9 cellular contexts compared by ENCODE assay signal in the genomic region with DNA sequence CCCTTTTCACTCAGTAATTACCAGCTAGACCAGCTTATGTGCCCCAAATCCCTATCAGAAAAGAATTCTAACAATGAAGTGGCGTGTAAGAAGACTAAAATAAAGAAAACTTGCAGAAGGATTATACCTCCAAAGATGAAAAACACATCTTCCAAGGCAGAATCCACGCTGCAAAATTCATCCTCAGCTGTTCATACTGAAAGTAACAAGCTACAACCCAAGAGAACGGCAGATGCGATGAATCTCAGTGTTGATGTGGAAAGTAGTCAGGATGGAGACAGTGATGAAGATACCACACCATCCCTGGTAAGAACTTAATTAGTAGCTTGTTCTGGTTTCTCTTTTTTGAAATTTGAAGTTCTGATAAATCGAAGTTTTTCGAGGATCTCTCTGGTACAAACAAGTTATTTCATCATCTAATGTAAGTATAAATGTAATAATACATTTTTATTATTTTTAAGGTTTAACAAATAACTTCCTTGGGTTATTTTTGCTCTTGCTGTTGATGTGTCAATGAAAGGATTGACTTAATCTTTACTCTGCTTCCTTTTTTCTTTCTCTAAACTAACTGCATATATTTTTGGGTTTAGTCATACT. TPM values are rescaled to one million over a fixed set of nuclear protein-coding genes. Genes with fewer than 3 reads are reported as not detected.
DNase-seq lines count a peak whose midpoint lies in the region; ATAC-seq and TF ChIP-seq lines count a peak whose summit lies in the region.
"Had no signal": no experiment of that assay in that cellular context is flagged by ENCODE, and none has a peak within 500 bp of the region (broad histone marks: within the 10 kb centered on the region; RNA-seq: fewer than 3 reads in every experiment).

No MANE protein-coding gene starts in this region.

- H3K27ac ChIP-seq in fibroblast of lung (ENCODE audit: insufficient read depth, low read length) (peak overlapping the region; percentile 90), subcutaneous abdominal adipose tissue (ENCODE audit: low read depth, low read length) (no peak overlapping the region)

- no peaks in the 10 kb centered on the region for H3K9me3 ChIP-seq in fibroblast of lung (ENCODE audit: control insufficient read depth, insufficient read depth, low read depth, low read length)
- no peaks in the 10 kb centered on the region for H3K9me3 ChIP-seq in subcutaneous abdominal adipose tissue (ENCODE audit: control insufficient read depth in 5 of 5, low read length in 5 of 5)

- H3K4me3 ChIP-seq in fibroblast of lung (replicated peaks in 1 of 4; ENCODE audit: control extremely low read depth in 1 of 4, insufficient read depth in 1 of 4, low read depth in 3 of 4, low read length in 4 of 4) (peak overlapping the region; percentile 79 to 92 (median 86)), subcutaneous abdominal adipose tissue (ENCODE audit: low read depth in 1 of 5, low read length in 5 of 5) (no peak overlapping the region)

- H3K27ac Mint-ChIP-seq in activated T-cell treated with anti-CD3 and anti-CD28 coated beads, Interleukin-2, amount 50 U/mL, for 24 hours, result peak overlapping the region; percentile 96

- H3K4me1 ChIP-seq in fibroblast of lung (ENCODE audit: control insufficient read depth, extremely low read depth, insufficient read depth, low read length) (peaks cover 3% of the 10 kb centered on the region), subcutaneous abdominal adipose tissue (ENCODE audit: control insufficient read depth in 5 of 5, insufficient read depth in 5 of 5, low read length in 5 of 5) (peaks cover 1 to 31% (median 25%) of the 10 kb centered on the region in 5 donors)

- peak overlapping the region; percentile 93 for H2AFZ ChIP-seq in fibroblast of lung (ENCODE audit: low read length)

- H3K27me3 ChIP-seq in fibroblast of lung (ENCODE audit: control insufficient read depth, insufficient read depth, low read length) (no peaks in the 10 kb centered on the region), subcutaneous abdominal adipose tissue (ENCODE audit: control insufficient read depth in 5 of 5, insufficient read depth in 4 of 5, low read length in 5 of 5) (no peaks in the 10 kb centered on the region)

- H3K27me3 Mint-ChIP-seq in activated T-cell treated with anti-CD3 and anti-CD28 coated beads, Interleukin-2, amount 50 U/mL, for 24 hours, result no peaks in the 10 kb centered on the region

- TF ChIP-seq CTCF in fibroblast of lung (conservative IDR thresholded peaks at IDR 0.05 in 1 of 2, IDR thresholded peaks at IDR 0.05 in 1 of 2; ENCODE audit: low read depth in 1 of 2, low read length in 2 of 2), result no peak

- peak overlapping the region; percentile 99 for H3K4me2 ChIP-seq in fibroblast of lung (ENCODE audit: extremely low read depth, insufficient read depth, low read length)

- no peak overlapping the region for H3K9ac ChIP-seq in fibroblast of lung (ENCODE audit: insufficient read depth, low read length)
- H3K9ac ChIP-seq in subcutaneous abdominal adipose tissue (ENCODE audit: low read length in 5 of 5), result peak overlapping the region in 3 of 5 donors; percentile 51 to 62 (median 54)

- H3K4me3 Mint-ChIP-seq in activated T-cell treated with anti-CD3 and anti-CD28 coated beads, Interleukin-2, amount 50 U/mL, for 24 hours, result peak overlapping the region; percentile 94

- peaks cover 77% of the 10 kb centered on the region for H3K36me3 Mint-ChIP-seq in activated T-cell treated with anti-CD3 and anti-CD28 coated beads, Interleukin-2, amount 50 U/mL, for 24 hours (ENCODE audit: low read depth)

- no peak for ATAC-seq in GM21737 (IDR thresholded peaks at IDR 0.05; ENCODE audit: unreplicated experiment)

- peaks cover 4% of the 10 kb centered on the region for H3K9me3 Mint-ChIP-seq in activated T-cell treated with anti-CD3 and anti-CD28 coated beads, Interleukin-2, amount 50 U/mL, for 24 hours

- H3K79me2 ChIP-seq in fibroblast of lung (ENCODE audit: control insufficient read depth, insufficient read depth, low read length), result peaks cover 38% of the 10 kb centered on the region

- no peaks in the 10 kb centered on the region for H3K36me3 ChIP-seq in fibroblast of lung (ENCODE audit: control insufficient read depth, insufficient read depth, low read length)
- H3K36me3 ChIP-seq in subcutaneous abdominal adipose tissue (ENCODE audit: control insufficient read depth in 5 of 5, insufficient read depth in 5 of 5, low read length in 5 of 5), result no peaks in the 10 kb centered on the region

- peaks cover 56% of the 10 kb centered on the region for H3K4me1 Mint-ChIP-seq in activated T-cell treated with anti-CD3 and anti-CD28 coated beads, Interleukin-2, amount 50 U/mL, for 24 hours (ENCODE audit: low read depth)

- H4K20me1 ChIP-seq in fibroblast of lung (ENCODE audit: control insufficient read depth, extremely low read depth, insufficient read depth, low read length), result no peaks in the 10 kb centered on the region

- DNase-seq in activated T-cell treated with anti-CD3 and anti-CD28 coated beads, Interleukin-2, amount 50 U/mL, for 24 hours, result no peak
- DNase-seq in activated T-cell treated with anti-CD3 and anti-CD28 coated beads, Interleukin-2, amount 50 U/mL, for 1 hour, result no peak
- DNase-seq in SK-N-DZ (ENCODE audit: low spot score) (peak; percentile 29), fibroblast of lung (ENCODE audit: low read depth in 2 of 2) (peak in 1 of 2 donors; percentile 15), middle frontal gyrus (ENCODE audit: extremely low spot score, low spot score) (no peak), SW480 (ENCODE audit: low spot score) (no peak)
- DNase-seq: NCI-H2029 treated with DMSO at 0.1 percent for 48 hours had no signal

RNA-seq across cellular contexts. Expression of a gene that starts 1.4 kb away (rescaled TPM):
- 44.3 and 52.9 TPM in 2 replicates for polyA plus RNA-seq in SK-N-DZ (2014; cell fraction: cytosol; rRNA removed)
- polyA plus RNA-seq in SK-N-DZ (2014; cell fraction: nucleus; rRNA removed), result 26.2 and 28.0 TPM in 2 replicates
- 4.6 and 5.8 TPM in 2 replicates for total RNA-seq in fibroblast of lung
- polyA plus RNA-seq in fibroblast of lung, result 11.6 and 22.4 TPM in 2 replicates
- polyA plus RNA-seq in fibroblast of lung (2012), result 8.0 and 15.8 TPM in 2 replicates
- 4.8 and 10.8 TPM in 2 replicates for polyA minus RNA-seq in fibroblast of lung (ENCODE audit: low replicate concordance)

RNA-seq across cellular contexts. Expression of a gene that starts 3.7 kb away (rescaled TPM):
- 35.0 and 40.1 TPM in 2 replicates for polyA plus RNA-seq in SK-N-DZ (2014; cell fraction: cytosol; rRNA removed)
- 17.4 and 20.0 TPM in 2 replicates for polyA plus RNA-seq in SK-N-DZ (2014; cell fraction: nucleus; rRNA removed)
- total RNA-seq in fibroblast of lung, result 28.4 and 31.1 TPM in 2 replicates
- polyA plus RNA-seq in fibroblast of lung, result 41.4 and 45.0 TPM in 2 replicates
- 32.9 and 34.4 TPM in 2 replicates for polyA plus RNA-seq in fibroblast of lung (2012)
- polyA minus RNA-seq in fibroblast of lung (ENCODE audit: low replicate concordance), result 2.7 and 5.2 TPM in 2 replicates

RNA-seq across cellular contexts. Expression of a gene that starts 27.8 kb away (rescaled TPM):
- 4.3 TPM in 2 replicates for polyA plus RNA-seq in SK-N-DZ (2014; cell fraction: cytosol; rRNA removed)
- polyA plus RNA-seq in SK-N-DZ (2014; cell fraction: nucleus; rRNA removed), result 8.5 and 10.7 TPM in 2 replicates
- total RNA-seq in fibroblast of lung, result 8.6 and 9.2 TPM in 2 replicates
- polyA plus RNA-seq in fibroblast of lung, result 8.7 and 12.8 TPM in 2 replicates
- 2.6 and 4.6 TPM in 2 replicates for polyA plus RNA-seq in fibroblast of lung (2012)
- 1.1 and 3.5 TPM in 2 replicates for polyA minus RNA-seq in fibroblast of lung (ENCODE audit: low replicate concordance)

RNA-seq across cellular contexts. Expression of a gene that starts 28.1 kb away (rescaled TPM):
- 0.06 and 0.33 TPM in 2 replicates for polyA plus RNA-seq in SK-N-DZ (2014; cell fraction: cytosol; rRNA removed)
- polyA plus RNA-seq in SK-N-DZ (2014; cell fraction: nucleus; rRNA removed), result 0.07 and 1.1 TPM in 2 replicates
- under 0.01 and 0.17 TPM in 2 replicates for total RNA-seq in fibroblast of lung
- polyA plus RNA-seq in fibroblast of lung, result 0.06 and 0.08 TPM in 2 replicates
- not detected in 2 replicates for polyA plus RNA-seq in fibroblast of lung (2012)
- 0.67 TPM in 1 of 2 replicates, not detected in the other for polyA minus RNA-seq in fibroblast of lung (ENCODE audit: low replicate concordance)

RNA-seq across cellular contexts. Expression of a gene that starts 36.0 kb away (rescaled TPM):
- 966 and 1,135 TPM in 2 replicates for polyA plus RNA-seq in SK-N-DZ (2014; cell fraction: cytosol; rRNA removed)
- polyA plus RNA-seq in SK-N-DZ (2014; cell fraction: nucleus; rRNA removed), result 841 and 1,066 TPM in 2 replicates
- total RNA-seq in fibroblast of lung, result 371 and 422 TPM in 2 replicates
- polyA plus RNA-seq in fibroblast of lung, result 1,159 and 1,227 TPM in 2 replicates
- 1,277 and 1,570 TPM in 2 replicates for polyA plus RNA-seq in fibroblast of lung (2012)
- 712 and 895 TPM in 2 replicates for polyA minus RNA-seq in fibroblast of lung (ENCODE audit: low replicate concordance)

Comparison
In these comparisons a context has a peak if more than half of its experiments do, and no peak if none do; other contexts are left out.
1. H3K4me3 ChIP-seq: peak in fibroblast of lung (4 of 4); none in subcutaneous abdominal adipose tissue (0 of 5).